In genomic region chr6:12480379-12480778, GRCh38 we compare ENCODE assay signal across 15 cellular contexts.
"Had no signal": no experiment of that assay in that cellular context is flagged by ENCODE, and none has a peak within 500 bp of the region (broad histone marks: within the 10 kb centered on the region; RNA-seq: fewer than 3 reads in every experiment).

No MANE protein-coding gene starts in this region.

- DNase-seq: effector CD4-positive, alpha-beta T cell; endodermal cell; gastrocnemius medialis; heart right ventricle; kidney glomerular epithelial cell; mucosa of descending colon; natural killer cell; stimulated activated CD4-positive, alpha-beta T cell treated with anti-CD3 and anti-CD28 coated beads, Interleukin-2, amount 100 ng/mL, for 48 hours; stimulated activated naive CD4-positive, alpha-beta T cell treated with Interleukin-2 at 50 U/mL for 16 hours had no signal

- H3K27me3 ChIP-seq: esophagus muscularis mucosa, gastrocnemius medialis, heart right ventricle, right atrium auricular region had no signal

- FAIRE-seq: islet of Langerhans, urothelium cell line had no signal

- H3K27ac ChIP-seq: coronary artery, esophagus muscularis mucosa, gastrocnemius medialis, heart right ventricle, right atrium auricular region had no signal

- ATAC-seq: gastrocnemius medialis, heart right ventricle, mucosa of descending colon, natural killer cell had no signal

- H3K4me1 ChIP-seq: esophagus muscularis mucosa, gastrocnemius medialis, right atrium auricular region had no signal

- H3K4me3 ChIP-seq: coronary artery, esophagus muscularis mucosa, gastrocnemius medialis, heart right ventricle, mucosa of descending colon, right atrium auricular region, smooth muscle cell had no signal

- H3K4me2 ChIP-seq: smooth muscle cell had no signal

- H3K36me3 ChIP-seq: esophagus muscularis mucosa, gastrocnemius medialis, heart right ventricle, right atrium auricular region had no signal

- H3K9me3 ChIP-seq: esophagus muscularis mucosa, gastrocnemius medialis, heart right ventricle, mucosa of descending colon, right atrium auricular region had no signal
